Comparison of ENCODE assay signal across 18 cellular contexts in genomic region chr19:16154557-16154956, GRCh38. TPM values are rescaled to one million over a fixed set of nuclear protein-coding genes. Genes with fewer than 3 reads are reported as not detected.
DNase-seq lines count a peak whose midpoint lies in the region; ATAC-seq and TF ChIP-seq lines count a peak whose summit lies in the region.
"Had no signal": no experiment of that assay in that cellular context is flagged by ENCODE, and none has a peak within 500 bp of the region (broad histone marks: within the 10 kb centered on the region; RNA-seq: fewer than 3 reads in every experiment).

No MANE protein-coding gene starts in this region.

- no peak overlapping the region for H3K4me3 ChIP-seq in vagina
- H3K4me3 ChIP-seq: MG63, SK-N-MC had no signal

- H3K4me3 Mint-ChIP-seq in activated naive CD4-positive, alpha-beta T cell treated with anti-CD3 and anti-CD28 coated beads for 36 hours: no peak overlapping the region
- peak overlapping the region in 3 of 4 donors; percentile 14 to 86 (median 19) for H3K4me3 Mint-ChIP-seq in IgD-negative memory B cell
- H3K4me3 Mint-ChIP-seq in central memory CD8-positive, alpha-beta T cell: no peak overlapping the region
- peak overlapping the region in 1 of 2 donors; percentile 12 for H3K4me3 Mint-ChIP-seq in stimulated activated naive B cell treated with anti-CD40 and anti-IgM and Interleukin-4, amounts not matched to agents 10 μg/mL and 1 μg/mL and 100 μg/mL, for 72 hours

- H3K27ac ChIP-seq in vagina: no peak overlapping the region
- H3K27ac ChIP-seq: C4-2B, SK-N-MC had no signal

- H3K9me3 Mint-ChIP-seq in activated naive CD4-positive, alpha-beta T cell treated with anti-CD3 and anti-CD28 coated beads for 36 hours: no peaks in the 10 kb centered on the region
- H3K9me3 Mint-ChIP-seq in activated naive CD4-positive, alpha-beta T cell treated with anti-CD3 and anti-CD28 coated beads, Interleukin-2, amount 50 U/mL, for 72 hours: no peaks in the 10 kb centered on the region
- H3K9me3 Mint-ChIP-seq in IgD-negative memory B cell: no peaks in the 10 kb centered on the region
- no peaks in the 10 kb centered on the region for H3K9me3 Mint-ChIP-seq in central memory CD8-positive, alpha-beta T cell
- no peaks in the 10 kb centered on the region for H3K9me3 Mint-ChIP-seq in stimulated activated naive B cell treated with anti-CD40 and anti-IgM and Interleukin-4, amounts not matched to agents 10 μg/mL and 1 μg/mL and 100 μg/mL, for 72 hours

- peaks cover 36% of the 10 kb centered on the region for H3K36me3 Mint-ChIP-seq in activated naive CD4-positive, alpha-beta T cell treated with anti-CD3 and anti-CD28 coated beads for 36 hours (ENCODE audit: low read depth)
- peaks cover 25 to 49% of the 10 kb centered on the region in 2 donors for H3K36me3 Mint-ChIP-seq in activated naive CD4-positive, alpha-beta T cell treated with anti-CD3 and anti-CD28 coated beads, Interleukin-2, amount 50 U/mL, for 72 hours
- peaks cover 23% of the 10 kb centered on the region for H3K36me3 Mint-ChIP-seq in IgD-negative memory B cell
- peaks cover 56% of the 10 kb centered on the region for H3K36me3 Mint-ChIP-seq in central memory CD8-positive, alpha-beta T cell (ENCODE audit: insufficient read depth)
- H3K36me3 Mint-ChIP-seq in stimulated activated naive B cell treated with anti-CD40 and anti-IgM and Interleukin-4, amounts not matched to agents 10 μg/mL and 1 μg/mL and 100 μg/mL, for 72 hours: peaks cover 65 to 86% of the 10 kb centered on the region in 2 donors

- no peaks in the 10 kb centered on the region for H3K9me3 ChIP-seq in vagina
- H3K9me3 ChIP-seq: MG63 had no signal

- TF ChIP-seq POLR2A in vagina (IDR thresholded peaks at IDR 0.05): no peak

- TF ChIP-seq CTCF in vagina (IDR thresholded peaks at IDR 0.05): no peak

- H3K36me3 ChIP-seq in vagina: no peaks in the 10 kb centered on the region
- H3K36me3 ChIP-seq: MG63 had no signal

- CTCF ChIA-PET in activated naive CD4-positive, alpha-beta T cell treated with anti-CD3 and anti-CD28 coated beads for 36 hours (lab: Charles Lee): interaction anchor here (2.7 kb wide), 1 partner anchor 10 kb away, joined by 6 read pairs; the partner anchor contains the start of gene HSH2D

- H3K4me1 Mint-ChIP-seq in activated naive CD4-positive, alpha-beta T cell treated with anti-CD3 and anti-CD28 coated beads for 36 hours (ENCODE audit: low read depth): no peaks in the 10 kb centered on the region
- H3K4me1 Mint-ChIP-seq in IgD-negative memory B cell: peaks cover 26 to 28% (median 27%) of the 10 kb centered on the region in 3 donors
- H3K4me1 Mint-ChIP-seq in central memory CD8-positive, alpha-beta T cell: peaks cover 6% of the 10 kb centered on the region
- H3K4me1 Mint-ChIP-seq in stimulated activated naive B cell treated with anti-CD40 and anti-IgM and Interleukin-4, amounts not matched to agents 10 μg/mL and 1 μg/mL and 100 μg/mL, for 72 hours: peaks cover 44 to 73% of the 10 kb centered on the region in 2 donors

- no peaks in the 10 kb centered on the region for H3K27me3 Mint-ChIP-seq in activated naive CD4-positive, alpha-beta T cell treated with anti-CD3 and anti-CD28 coated beads for 36 hours (ENCODE audit: low read depth)
- no peaks in the 10 kb centered on the region for H3K27me3 Mint-ChIP-seq in IgD-negative memory B cell
- no peaks in the 10 kb centered on the region for H3K27me3 Mint-ChIP-seq in central memory CD8-positive, alpha-beta T cell
- H3K27me3 Mint-ChIP-seq in stimulated activated naive B cell treated with anti-CD40 and anti-IgM and Interleukin-4, amounts not matched to agents 10 μg/mL and 1 μg/mL and 100 μg/mL, for 72 hours: no peaks in the 10 kb centered on the region

- intact Hi-C loops in activated naive CD4-positive, alpha-beta T cell treated with anti-CD3 and anti-CD28 coated beads for 36 hours (cut with micrococcal nuclease): no loop called here
- intact Hi-C loops in vagina (cut with DNase I): no loop called here

- DNase-seq in activated naive CD4-positive, alpha-beta T cell treated with anti-CD3 and anti-CD28 coated beads for 36 hours: no peak
- no peak for DNase-seq in activated naive CD4-positive, alpha-beta T cell treated with anti-CD3 and anti-CD28 coated beads, Interleukin-2, amount 50 U/mL, for 72 hours (ENCODE audit: low spot score in 2 of 2)
- no peak for DNase-seq in central memory CD8-positive, alpha-beta T cell (ENCODE audit: low spot score in 2 of 2)
- no peak for DNase-seq in stimulated activated naive B cell treated with anti-CD40 and anti-IgM and Interleukin-4, amounts not matched to agents 10 μg/mL and 1 μg/mL and 100 μg/mL, for 72 hours
- DNase-seq in vagina (ENCODE audit: extremely low spot score in 2 of 2): no peak
- no peak for DNase-seq in stimulated activated CD4-positive, alpha-beta T cell treated with anti-CD3 and anti-CD28 coated beads, Interleukin-4, amount 100 ng/mL, for 24 hours
- no peak for DNase-seq in dedifferentiated amniotic fluid mesenchymal stem cell (ENCODE audit: extremely low spot score)
- DNase-seq: HCEC 1CT, MG63, NCI-H1105, NCI-H187 had no signal

- H3K27ac Mint-ChIP-seq in activated naive CD4-positive, alpha-beta T cell treated with anti-CD3 and anti-CD28 coated beads for 36 hours: peak overlapping the region; percentile 34
- no peak overlapping the region for H3K27ac Mint-ChIP-seq in activated naive CD4-positive, alpha-beta T cell treated with anti-CD3 and anti-CD28 coated beads, Interleukin-2, amount 50 U/mL, for 72 hours
- H3K27ac Mint-ChIP-seq in IgD-negative memory B cell: peak overlapping the region in 1 of 3 donors; percentile 93
- peak overlapping the region; percentile 12 for H3K27ac Mint-ChIP-seq in central memory CD8-positive, alpha-beta T cell (ENCODE audit: low read depth)
- peak overlapping the region; percentile 92 for H3K27ac Mint-ChIP-seq in stimulated activated naive B cell treated with anti-CD40 and anti-IgM and Interleukin-4, amounts not matched to agents 10 μg/mL and 1 μg/mL and 100 μg/mL, for 72 hours

- H3K27me3 ChIP-seq in vagina: no peaks in the 10 kb centered on the region
- H3K27me3 ChIP-seq: MG63 had no signal

- no peak for ATAC-seq in activated naive CD4-positive, alpha-beta T cell treated with anti-CD3 and anti-CD28 coated beads, Interleukin-2, amount 50 U/mL, for 72 hours
- ATAC-seq in central memory CD8-positive, alpha-beta T cell (replicated peaks; ENCODE audit: extremely low read depth, poor library complexity, severe bottlenecking): no peak
- ATAC-seq in stimulated activated naive B cell treated with anti-CD40 and anti-IgM and Interleukin-4, amounts not matched to agents 10 μg/mL and 1 μg/mL and 100 μg/mL, for 72 hours (replicated peaks): no peak
- ATAC-seq: Panc1, Right ventricle myocardium inferior had no signal

- no peaks in the 10 kb centered on the region for H3K4me1 ChIP-seq in vagina

RNA-seq across cellular contexts. Expression of gene HSH2D, which starts 11.1 kb away (rescaled TPM):
- 10 to 100 TPM; 18.3 to 20.7 TPM for total RNA-seq in activated naive CD4-positive, alpha-beta T cell treated with anti-CD3 and anti-CD28 coated beads for 36 hours
- 10 to 100 TPM; 23.9 to 49.8 TPM for total RNA-seq in activated naive CD4-positive, alpha-beta T cell treated with anti-CD3 and anti-CD28 coated beads, Interleukin-2, amount 50 U/mL, for 72 hours
- polyA plus RNA-seq in IgD-negative memory B cell: 122 TPM
- total RNA-seq in vagina: 0.74 TPM
- total RNA-seq: A172, G401 had no signal

RNA-seq across cellular contexts. Expression of gene CIB3, which starts 18.8 kb away (rescaled TPM):
- total RNA-seq in activated naive CD4-positive, alpha-beta T cell treated with anti-CD3 and anti-CD28 coated beads for 36 hours: not detected
- 1 to 10 TPM in 1 of 2 donors, not detected in 1; 1.0 TPM for total RNA-seq in activated naive CD4-positive, alpha-beta T cell treated with anti-CD3 and anti-CD28 coated beads, Interleukin-2, amount 50 U/mL, for 72 hours
- polyA plus RNA-seq in IgD-negative memory B cell: not detected
- not detected for total RNA-seq in vagina
- total RNA-seq: A172, G401, Right ventricle myocardium inferior had no signal

RNA-seq across cellular contexts. Expression of gene FAM32A, which starts 30.7 kb away (rescaled TPM):
- 10 to 100 TPM; 38.2 to 41.9 TPM for total RNA-seq in activated naive CD4-positive, alpha-beta T cell treated with anti-CD3 and anti-CD28 coated beads for 36 hours
- total RNA-seq in activated naive CD4-positive, alpha-beta T cell treated with anti-CD3 and anti-CD28 coated beads, Interleukin-2, amount 50 U/mL, for 72 hours: 10 to 100 TPM; 49.9 to 53.2 TPM
- 123 TPM for polyA plus RNA-seq in IgD-negative memory B cell
- 57.2 TPM for total RNA-seq in vagina

RNA-seq across cellular contexts. Expression of gene RAB8A, which starts 42.9 kb away (rescaled TPM):
- total RNA-seq in activated naive CD4-positive, alpha-beta T cell treated with anti-CD3 and anti-CD28 coated beads for 36 hours: 10 to 100 TPM; 90.5 to 95.2 TPM
- total RNA-seq in activated naive CD4-positive, alpha-beta T cell treated with anti-CD3 and anti-CD28 coated beads, Interleukin-2, amount 50 U/mL, for 72 hours: 100 to 1,000 TPM; 125 to 155 TPM
- 132 TPM for polyA plus RNA-seq in IgD-negative memory B cell
- total RNA-seq in vagina: 30.4 TPM

RNA-seq across cellular contexts. Expression of gene AP1M1, which starts 43.2 kb away (rescaled TPM):
- total RNA-seq in activated naive CD4-positive, alpha-beta T cell treated with anti-CD3 and anti-CD28 coated beads for 36 hours: 100 to 1,000 TPM; 113 to 123 TPM
- total RNA-seq in activated naive CD4-positive, alpha-beta T cell treated with anti-CD3 and anti-CD28 coated beads, Interleukin-2, amount 50 U/mL, for 72 hours: 100 to 1,000 TPM; 105 to 139 TPM
- 130 TPM for polyA plus RNA-seq in IgD-negative memory B cell
- 84.5 TPM for total RNA-seq in vagina

Comparison
In these comparisons a context has a peak if more than half of its experiments do, and no peak if none do; other contexts are left out.
1. H3K27ac Mint-ChIP-seq: peak in activated naive CD4-positive, alpha-beta T cell treated with anti-CD3 and anti-CD28 coated beads for 36 hours (single experiment), central memory CD8-positive, alpha-beta T cell (single experiment) and stimulated activated naive B cell treated with anti-CD40 and anti-IgM and Interleukin-4, amounts not matched to agents 10 μg/mL and 1 μg/mL and 100 μg/mL, for 72 hours (single experiment); none in activated naive CD4-positive, alpha-beta T cell treated with anti-CD3 and anti-CD28 coated beads, Interleukin-2, amount 50 U/mL, for 72 hours (0 of 2).
2. H3K4me3 Mint-ChIP-seq: peak in IgD-negative memory B cell (3 of 4); none in activated naive CD4-positive, alpha-beta T cell treated with anti-CD3 and anti-CD28 coated beads for 36 hours (single experiment) and central memory CD8-positive, alpha-beta T cell (single experiment).
3. RNA of gene HSH2D, which starts 11.1 kb away (total RNA-seq): 23.9 to 49.8 TPM in activated naive CD4-positive, alpha-beta T cell treated with anti-CD3 and anti-CD28 coated beads, Interleukin-2, amount 50 U/mL, for 72 hours and 18.3 to 20.7 TPM in activated naive CD4-positive, alpha-beta T cell treated with anti-CD3 and anti-CD28 coated beads for 36 hours; 0.74 TPM in vagina (single experiment); every median in the first group is over 10 times any median in the second.